ENCODE assay signal across 17 cellular contexts in the genomic region with DNA sequence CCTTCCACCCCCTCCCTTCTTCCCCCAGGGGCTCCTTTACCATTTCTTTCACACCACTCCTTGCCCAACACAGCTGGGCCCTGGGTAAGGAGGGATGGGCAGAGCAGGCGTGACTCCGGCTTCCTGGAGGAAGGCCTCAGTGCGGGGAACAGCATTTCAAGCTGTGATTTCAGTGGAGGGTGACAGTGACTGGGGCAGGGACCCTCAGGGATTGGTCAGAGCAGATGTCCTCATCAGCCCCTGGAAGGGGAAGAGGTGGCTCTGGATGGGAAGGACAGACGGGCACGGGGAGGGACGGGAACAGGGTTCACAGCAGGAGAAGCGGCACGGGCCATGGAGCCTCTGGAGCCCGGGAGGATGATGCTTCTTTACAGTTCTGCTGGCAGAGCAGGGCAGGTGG.
DNase-seq lines count a peak whose midpoint lies in the region; ATAC-seq and TF ChIP-seq lines count a peak whose summit lies in the region.
"Had no signal": no experiment of that assay in that cellular context is flagged by ENCODE, and none has a peak within 500 bp of the region (broad histone marks: within the 10 kb centered on the region; RNA-seq: fewer than 3 reads in every experiment).

No MANE protein-coding gene starts in this region.

- no peak overlapping the region for H3K9ac ChIP-seq in neural progenitor cell
- no peak overlapping the region for H3K9ac ChIP-seq in PC-3 (ENCODE audit: low read length)
- H3K9ac ChIP-seq: BLaER1 treated with 17β-estradiol and CSF1 and Interleukin-3, amounts not matched to agents 10 nM and 100 nM had no signal

- intact Hi-C loops in Right ventricle myocardium superior (cut with DNase I): no loop called here
- intact Hi-C loops in esophagus muscularis mucosa (cut with DNase I): no loop called here
- intact Hi-C loops in PC-3 (cut with micrococcal nuclease): no loop called here

- no peaks in the 10 kb centered on the region for H3K4me1 ChIP-seq in right atrium auricular region
- peaks cover 0 to 19% (median 16%) of the 10 kb centered on the region in 4 donors for H3K4me1 ChIP-seq in esophagus muscularis mucosa
- H3K4me1 ChIP-seq in neural progenitor cell: no peaks in the 10 kb centered on the region
- H3K4me1 ChIP-seq in PC-3 (ENCODE audit: insufficient read depth, low read length): no peaks in the 10 kb centered on the region
- H3K4me1 ChIP-seq: BLaER1 treated with 17β-estradiol and CSF1 and Interleukin-3, amounts not matched to agents 10 nM and 100 nM had no signal

- no peaks in the 10 kb centered on the region for H3K36me3 Mint-ChIP-seq in neural progenitor cell
- H3K36me3 Mint-ChIP-seq: CD4-positive, CD25-positive, alpha-beta regulatory T cell had no signal

- H3K4me1 Mint-ChIP-seq in neural progenitor cell: no peaks in the 10 kb centered on the region
- H3K4me1 Mint-ChIP-seq: CD4-positive, CD25-positive, alpha-beta regulatory T cell had no signal

- H3K4me2 ChIP-seq in neural progenitor cell: no peak overlapping the region
- no peak overlapping the region for H3K4me2 ChIP-seq in PC-3 (ENCODE audit: low read length)
- H3K4me2 ChIP-seq: BLaER1 treated with 17β-estradiol and CSF1 and Interleukin-3, amounts not matched to agents 10 nM and 100 nM had no signal

- H3K36me3 ChIP-seq in right atrium auricular region (no peaks in the 10 kb centered on the region), esophagus muscularis mucosa (no peaks in the 10 kb centered on the region), neural progenitor cell (no peaks in the 10 kb centered on the region), PC-3 (ENCODE audit: low read depth, low read length) (no peaks in the 10 kb centered on the region)
- H3K36me3 ChIP-seq: BLaER1 treated with 17β-estradiol and CSF1 and Interleukin-3, amounts not matched to agents 10 nM and 100 nM had no signal

- WGBS in esophagus muscularis mucosa: 97% methylated on average over 9 of the region's 9 CpGs

- H3K27me3 ChIP-seq in right atrium auricular region (no peaks in the 10 kb centered on the region), esophagus muscularis mucosa (no peaks in the 10 kb centered on the region), neural progenitor cell (no peaks in the 10 kb centered on the region), PC-3 (ENCODE audit: low read length) (no peaks in the 10 kb centered on the region)
- H3K27me3 ChIP-seq: BLaER1 treated with 17β-estradiol and CSF1 and Interleukin-3, amounts not matched to agents 10 nM and 100 nM had no signal

- no peak for TF ChIP-seq POLR2A in esophagus muscularis mucosa (IDR thresholded peaks at IDR 0.05; ENCODE audit: low read depth)

- H3K4me3 Mint-ChIP-seq in neural progenitor cell: no peak overlapping the region
- H3K4me3 Mint-ChIP-seq: CD4-positive, CD25-positive, alpha-beta regulatory T cell had no signal

- no peaks in the 10 kb centered on the region for H4K20me1 ChIP-seq in neural progenitor cell (ENCODE audit: low read depth)
- H4K20me1 ChIP-seq in PC-3 (ENCODE audit: low read length): no peaks in the 10 kb centered on the region
- H4K20me1 ChIP-seq: BLaER1 treated with 17β-estradiol and CSF1 and Interleukin-3, amounts not matched to agents 10 nM and 100 nM had no signal

- H3K4me3 ChIP-seq in right atrium auricular region: no peak overlapping the region
- no peak overlapping the region for H3K4me3 ChIP-seq in esophagus muscularis mucosa
- H3K4me3 ChIP-seq in neural progenitor cell: no peak overlapping the region
- H3K4me3 ChIP-seq in coronary artery: no peak overlapping the region
- H3K4me3 ChIP-seq in PC-3 (ENCODE audit: low read length): no peak overlapping the region
- H3K4me3 ChIP-seq: BLaER1 treated with 17β-estradiol and CSF1 and Interleukin-3, amounts not matched to agents 10 nM and 100 nM; K562 had no signal

- CTCF ChIA-PET in PC-3 (lab: Charles Lee): no interaction called here

- H3K79me2 ChIP-seq in neural progenitor cell (ENCODE audit: low read depth) (no peaks in the 10 kb centered on the region), PC-3 (ENCODE audit: low read length) (no peaks in the 10 kb centered on the region)

- peaks cover 4% of the 10 kb centered on the region for H3K27me3 Mint-ChIP-seq in neural progenitor cell (ENCODE audit: insufficient read depth, low read depth)

- no peaks in the 10 kb centered on the region for H3K9me3 Mint-ChIP-seq in neural progenitor cell
- H3K9me3 Mint-ChIP-seq: CD4-positive, CD25-positive, alpha-beta regulatory T cell had no signal

- BruUV-seq in PC-3 (replicated peaks; lab: Mats Ljungman, UMichigan): no TSS peak

- H3F3A ChIP-seq in neural progenitor cell (ENCODE audit: low read depth): no peaks in the 10 kb centered on the region
- H3F3A ChIP-seq in PC-3 (ENCODE audit: low read length, unreplicated experiment): no peaks in the 10 kb centered on the region

- H3K27ac Mint-ChIP-seq in neural progenitor cell: no peak overlapping the region
- H3K27ac Mint-ChIP-seq: CD4-positive, CD25-positive, alpha-beta regulatory T cell had no signal

- DNase-seq in right atrium auricular region (ENCODE audit: low spot score): peak; percentile 46
- DNase-seq in Right ventricle myocardium superior: no peak
- peak; percentile 77 for DNase-seq in esophagus muscularis mucosa (ENCODE audit: extremely low spot score)
- no peak for DNase-seq in neural progenitor cell (ENCODE audit: low spot score)
- DNase-seq in stimulated activated CD4-positive, alpha-beta T cell treated with anti-CD3 and anti-CD28 coated beads, Interleukin-2, amount 100 ng/mL, for 24 hours: no peak
- no peak for DNase-seq in coronary artery (ENCODE audit: low spot score)
- DNase-seq in PC-3: no peak
- DNase-seq: 8988T; ACHN; Calu3; CD4-positive, CD25-positive, alpha-beta regulatory T cell; DMS79; GOT3 had no signal

- POLR2A ChIA-PET in PC-3 (lab: Charles Lee; ENCODE audit: unreplicated experiment): no interaction called here

- ATAC-seq in Right ventricle myocardium superior (ENCODE audit: poor library complexity) (no peak), PC-3 (no peak)
- ATAC-seq: HCT116, K562 had no signal

- H3K9me3 ChIP-seq in right atrium auricular region: no peaks in the 10 kb centered on the region
- no peaks in the 10 kb centered on the region for H3K9me3 ChIP-seq in esophagus muscularis mucosa
- H3K9me3 ChIP-seq in neural progenitor cell (ENCODE audit: low read depth): no peaks in the 10 kb centered on the region
- no peaks in the 10 kb centered on the region for H3K9me3 ChIP-seq in PC-3 (ENCODE audit: low read length)

- H2AFZ ChIP-seq in neural progenitor cell (replicated peaks) (peak overlapping the region; percentile 63), PC-3 (ENCODE audit: low read length) (no peak overlapping the region)

- H3K27ac ChIP-seq in right atrium auricular region (no peak overlapping the region), esophagus muscularis mucosa (replicated peaks in 1 of 4) (peak overlapping the region in 1 of 4 donors; percentile 14), neural progenitor cell (no peak overlapping the region), coronary artery (no peak overlapping the region), PC-3 (ENCODE audit: low read length) (no peak overlapping the region)
- H3K27ac ChIP-seq: BLaER1 treated with 17β-estradiol and CSF1 and Interleukin-3, amounts not matched to agents 10 nM and 100 nM; HL-60 had no signal

- TF ChIP-seq CTCF in right atrium auricular region (IDR thresholded peaks at IDR 0.05) (no peak), esophagus muscularis mucosa (IDR thresholded peaks at IDR 0.05) (no peak), neural progenitor cell (IDR thresholded peaks at IDR 0.05) (no peak), coronary artery (IDR thresholded peaks at IDR 0.05) (no peak), PC-3 (conservative IDR thresholded peaks at IDR 0.05; ENCODE audit: low read depth, low read length) (no peak)

- TF ChIP-seq EP300 in esophagus muscularis mucosa (IDR thresholded peaks at IDR 0.05): no peak

- no peaks in the 10 kb centered on the region for H3K9me2 ChIP-seq in PC-3 (replicated peaks; ENCODE audit: low read length)

Comparison
In these comparisons a context has a peak if more than half of its experiments do, and no peak if none do; other contexts are left out.
1. DNase-seq: peak in right atrium auricular region (single experiment) and esophagus muscularis mucosa (single experiment); none in Right ventricle myocardium superior (single experiment), neural progenitor cell (single experiment), stimulated activated CD4-positive, alpha-beta T cell treated with anti-CD3 and anti-CD28 coated beads, Interleukin-2, amount 100 ng/mL, for 24 hours (0 of 2), coronary artery (single experiment) and PC-3 (single experiment).